16 cellular contexts compared by ENCODE assay signal in genomic region chr3:53690521-53690920, GRCh38.
A peak's percentile ranks its signal among the peaks of the same experiment; 100 is the strongest.
DNase-seq lines count a peak whose midpoint lies in the region; ATAC-seq and TF ChIP-seq lines count a peak whose summit lies in the region.
"Had no signal": no experiment of that assay in that cellular context is flagged by ENCODE, and none has a peak within 500 bp of the region (broad histone marks: within the 10 kb centered on the region; RNA-seq: fewer than 3 reads in every experiment).

No MANE protein-coding gene starts in this region.

- H2BK15ac ChIP-seq in neuronal stem cell (ENCODE audit: low read length) = no peak overlapping the region

- H3K9ac ChIP-seq in neuronal stem cell (ENCODE audit: low read depth, low read length, poor library complexity) = no peak overlapping the region
- H3K9ac ChIP-seq: BLaER1 treated with 17β-estradiol and CSF1 and Interleukin-3, amounts not matched to agents 10 nM and 100 nM had no signal

- DNase-seq in right atrium auricular region (ENCODE audit: low spot score) (peak; percentile 30), heart left ventricle (no peak), lung (ENCODE audit: low spot score) (peak; percentile 22), neuronal stem cell (ENCODE audit: low spot score) (no peak), RKO (ENCODE audit: low spot score) (no peak), COR-L47 (lab: John Stamatoyannopoulos, UW) (no peak), hepatocyte (ENCODE audit: low spot score) (no peak)
- DNase-seq: CD8-positive, alpha-beta T cell; DMS 273 treated with DMSO at 0.1 percent for 48 hours; DMS53; DND-41; EL had no signal

- H3K4ac ChIP-seq in neuronal stem cell (ENCODE audit: low read length) = no peak overlapping the region

- H4K20me1 ChIP-seq in hepatocyte (ENCODE audit: insufficient read depth, poor library complexity, severe bottlenecking) = no peaks in the 10 kb centered on the region
- H4K20me1 ChIP-seq: BLaER1 treated with 17β-estradiol and CSF1 and Interleukin-3, amounts not matched to agents 10 nM and 100 nM had no signal

- no peak for TF ChIP-seq POLR2A in heart left ventricle (IDR thresholded peaks at IDR 0.05)

- intact Hi-C loops in heart left ventricle (cut with DNase I) = no loop called here

- no peaks in the 10 kb centered on the region for H3K27me3 ChIP-seq in right atrium auricular region
- peaks cover 0 to under 1% (median 0%) of the 10 kb centered on the region in 9 donors for H3K27me3 ChIP-seq in heart left ventricle
- no peaks in the 10 kb centered on the region for H3K27me3 ChIP-seq in lung (ENCODE audit: control insufficient read depth, insufficient read depth)
- no peaks in the 10 kb centered on the region for H3K27me3 ChIP-seq in neuronal stem cell (ENCODE audit: control insufficient read depth in 3 of 3, insufficient read depth in 3 of 3, low read depth in 1 of 3, low read length in 3 of 3)
- no peaks in the 10 kb centered on the region for H3K27me3 ChIP-seq in hepatocyte
- H3K27me3 ChIP-seq: BLaER1 treated with 17β-estradiol and CSF1 and Interleukin-3, amounts not matched to agents 10 nM and 100 nM had no signal

- H2AK5ac ChIP-seq in neuronal stem cell (ENCODE audit: low read depth, low read length) = no peak overlapping the region

- no peak overlapping the region for H2BK120ac ChIP-seq in neuronal stem cell (ENCODE audit: low read depth, low read length)

- H4K91ac ChIP-seq in neuronal stem cell (ENCODE audit: low read depth, low read length, poor library complexity) = no peak overlapping the region

- peak overlapping the region; percentile 39 for H3K18ac ChIP-seq in neuronal stem cell (ENCODE audit: low read length)

- H3K27ac ChIP-seq in right atrium auricular region = no peak overlapping the region
- H3K27ac ChIP-seq in heart left ventricle = no peak overlapping the region
- no peak overlapping the region for H3K27ac ChIP-seq in lung (ENCODE audit: low read depth in 1 of 2, low read length in 1 of 2)
- no peak overlapping the region for H3K27ac ChIP-seq in neuronal stem cell (replicated peaks; ENCODE audit: low read length)
- no peak overlapping the region for H3K27ac ChIP-seq in hepatocyte
- H3K27ac ChIP-seq: BLaER1 treated with 17β-estradiol and CSF1 and Interleukin-3, amounts not matched to agents 10 nM and 100 nM had no signal

- no peak overlapping the region for H3K14ac ChIP-seq in neuronal stem cell (ENCODE audit: low read length)

- ATAC-seq in heart left ventricle = no peak
- ATAC-seq in lung (ENCODE audit: insufficient read depth, low FRiP score) = no peak
- ATAC-seq: CD8-positive, alpha-beta T cell; GM12878; HepG2 had no signal

- no peaks in the 10 kb centered on the region for H3K79me2 ChIP-seq in hepatocyte

- TF ChIP-seq CTCF in right atrium auricular region (IDR thresholded peaks at IDR 0.05) (no peak), heart left ventricle (IDR thresholded peaks at IDR 0.05) (no peak), lung (IDR thresholded peaks at IDR 0.05; ENCODE audit: control extremely low read depth, extremely low read depth) (no peak), hepatocyte (IDR thresholded peaks at IDR 0.05; ENCODE audit: poor library complexity) (no peak)

- H3K9me3 ChIP-seq in right atrium auricular region (no peaks in the 10 kb centered on the region), heart left ventricle (no peaks in the 10 kb centered on the region), lung (ENCODE audit: control insufficient read depth in 2 of 2, insufficient read depth in 1 of 2, low read length in 1 of 2) (no peaks in the 10 kb centered on the region), neuronal stem cell (replicated peaks in 1 of 2; ENCODE audit: control insufficient read depth in 2 of 2, insufficient read depth in 1 of 2, low read depth in 1 of 2, low read length in 2 of 2) (no peaks in the 10 kb centered on the region), hepatocyte (ENCODE audit: low read depth) (no peaks in the 10 kb centered on the region)
- H3K9me3 ChIP-seq: BLaER1 treated with 17β-estradiol and CSF1 and Interleukin-3, amounts not matched to agents 10 nM and 100 nM; HAP-1 had no signal

- H2AFZ ChIP-seq in neuronal stem cell (ENCODE audit: low read length) = no peak overlapping the region
- H2AFZ ChIP-seq in hepatocyte = no peak overlapping the region

- H3K23ac ChIP-seq in neuronal stem cell (ENCODE audit: low read depth, low read length, poor library complexity) = no peak overlapping the region

- H3K36me3 ChIP-seq in right atrium auricular region = no peaks in the 10 kb centered on the region
- no peaks in the 10 kb centered on the region for H3K36me3 ChIP-seq in heart left ventricle
- H3K36me3 ChIP-seq in lung (ENCODE audit: control insufficient read depth in 2 of 2, insufficient read depth in 2 of 2, low read length in 2 of 2) = no peaks in the 10 kb centered on the region
- no peaks in the 10 kb centered on the region for H3K36me3 ChIP-seq in neuronal stem cell (replicated peaks in 1 of 2; ENCODE audit: control insufficient read depth in 2 of 2, insufficient read depth in 2 of 2, low read length in 2 of 2)
- H3K36me3 ChIP-seq in hepatocyte (replicated peaks; ENCODE audit: insufficient read depth, low read depth) = no peaks in the 10 kb centered on the region
- H3K36me3 ChIP-seq: BLaER1 treated with 17β-estradiol and CSF1 and Interleukin-3, amounts not matched to agents 10 nM and 100 nM; HAP-1 had no signal

- WGBS in heart left ventricle, 4 donors = 84 to 94% (median 87%) methylated on average over 7 of the region's 7 CpGs
- 85 to 87% methylated on average over 7 of the region's 7 CpGs for WGBS in lung, 2 donors
- WGBS in neuronal stem cell (ENCODE audit: extremely low coverage in 2 of 2, insufficient read length in 2 of 2, insufficient replicate concordance in 1 of 2), 2 donors = no CpG with 5 or more reads among the region's 7 CpGs
- 85% methylated on average over 7 of the region's 7 CpGs for WGBS in hepatocyte (ENCODE audit: low lambda C conversion rate, missing lambda C conversion rate)

- no peak overlapping the region for H2BK5ac ChIP-seq in neuronal stem cell (ENCODE audit: low read length)

- no peaks in the 10 kb centered on the region for H3K79me1 ChIP-seq in neuronal stem cell (ENCODE audit: low read depth, low read length)

- no peak overlapping the region for H4K8ac ChIP-seq in neuronal stem cell (ENCODE audit: low read depth, low read length)

- H3K4me1 ChIP-seq in right atrium auricular region (no peaks in the 10 kb centered on the region), heart left ventricle (no peaks in the 10 kb centered on the region), lung (ENCODE audit: control insufficient read depth in 2 of 2, insufficient read depth in 2 of 2, low read length in 2 of 2) (no peaks in the 10 kb centered on the region), neuronal stem cell (ENCODE audit: control insufficient read depth in 2 of 2, insufficient read depth in 1 of 2, low read depth in 1 of 2, low read length in 2 of 2) (peaks cover 0 to 1% of the 10 kb centered on the region in 2 donors), hepatocyte (ENCODE audit: insufficient read depth) (no peaks in the 10 kb centered on the region)
- H3K4me1 ChIP-seq: HAP-1 had no signal

- no peak overlapping the region for H2BK12ac ChIP-seq in neuronal stem cell (ENCODE audit: low read length)

- H3K4me2 ChIP-seq in neuronal stem cell (ENCODE audit: insufficient read depth, low read length, poor library complexity, severe bottlenecking) = no peak overlapping the region
- H3K4me2 ChIP-seq in hepatocyte = no peak overlapping the region
- H3K4me2 ChIP-seq: BLaER1 treated with 17β-estradiol and CSF1 and Interleukin-3, amounts not matched to agents 10 nM and 100 nM had no signal

- H3K4me3 ChIP-seq in right atrium auricular region (no peak overlapping the region), heart left ventricle (no peak overlapping the region), lung (no peak overlapping the region), neuronal stem cell (ENCODE audit: low read length in 2 of 2) (no peak overlapping the region), hepatocyte (no peak overlapping the region)
- H3K4me3 ChIP-seq: BLaER1 treated with 17β-estradiol and CSF1 and Interleukin-3, amounts not matched to agents 10 nM and 100 nM; GM12878; HAP-1 had no signal

- no peaks in the 10 kb centered on the region for H3K9me2 ChIP-seq in hepatocyte (replicated peaks; ENCODE audit: insufficient read depth)

Comparison
In these comparisons a context has a peak if more than half of its experiments do, and no peak if none do; other contexts are left out.
1. DNase-seq: peak in right atrium auricular region (single experiment) and lung (single experiment); none in heart left ventricle (0 of 5), neuronal stem cell (single experiment), RKO (single experiment), COR-L47 (single experiment) and hepatocyte (single experiment).